9 cellular contexts compared by ENCODE assay signal in the genomic region with DNA sequence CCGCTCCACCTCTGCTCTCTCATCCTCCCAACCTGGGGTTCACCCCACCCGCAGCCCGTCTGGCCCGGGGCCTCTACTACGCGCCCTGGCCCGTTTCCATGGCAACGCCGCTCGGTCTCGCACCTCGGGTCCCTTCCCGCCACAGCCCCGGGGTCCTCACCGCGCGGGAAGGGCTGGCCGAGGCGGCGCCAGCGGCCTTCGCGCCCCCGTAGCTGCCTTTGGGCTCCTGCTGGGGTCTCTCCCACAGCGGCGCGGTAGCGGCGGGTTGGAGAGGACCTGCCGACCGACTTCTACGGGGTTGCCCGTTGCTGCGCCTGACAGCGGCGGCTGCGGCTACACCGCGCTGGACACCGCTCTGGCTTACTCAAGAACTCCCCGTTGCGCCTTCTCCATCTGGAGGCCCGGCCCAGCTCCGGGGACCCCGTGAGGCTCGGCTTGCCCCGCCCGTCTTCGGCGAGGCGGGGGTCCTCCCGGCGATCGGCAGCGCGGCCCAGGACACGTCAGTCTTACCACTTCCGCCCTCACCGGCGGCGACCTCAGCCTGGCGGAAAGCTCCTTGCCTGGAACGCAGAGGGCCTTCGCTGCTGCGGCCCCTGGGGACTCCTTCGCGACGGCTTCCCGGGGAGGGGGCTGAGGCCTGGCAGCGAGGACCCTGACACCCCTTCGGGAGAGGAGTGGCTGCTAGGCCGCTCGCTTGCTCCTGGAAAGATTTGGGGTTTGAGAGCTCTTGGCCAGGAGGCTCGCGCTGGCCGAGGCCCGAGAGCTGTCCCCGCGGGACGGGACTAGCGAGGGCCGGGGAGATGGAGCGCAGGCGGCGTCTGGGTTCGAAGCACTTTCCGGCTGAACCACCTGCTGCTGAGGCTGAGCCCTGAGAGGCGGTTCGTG. TPM values are rescaled to one million over a fixed set of nuclear protein-coding genes. Genes with fewer than 3 reads are reported as not detected.
DNase-seq lines count a peak whose midpoint lies in the region; ATAC-seq, FAIRE-seq and TF ChIP-seq lines count a peak whose summit lies in the region.
"Had no signal": no experiment of that assay in that cellular context is flagged by ENCODE, and none has a peak within 500 bp of the region (broad histone marks: within the 10 kb centered on the region; RNA-seq: fewer than 3 reads in every experiment).

TM9SF1 (minus strand) TSS at position 256 of the 885 bp plus-strand sequence. CDS start 422 bp downstream, outside the sequence.

- no peaks in the 10 kb centered on the region for H3K9me3 ChIP-seq in HepG2 (ENCODE audit: low read length)

- no peaks in the 10 kb centered on the region for H3K9me3 Mint-ChIP-seq in activated CD4-positive, alpha-beta T cell treated with anti-CD3 and anti-CD28 coated beads, Interleukin-2, amount 10 ng/mL, durations not matched to agents 7 days and 5 days

- peak within 1 kb of the TSS; percentile 87 for H3K4me3 ChIP-seq in BJ (ENCODE audit: low read depth, low read length)
- peak within 1 kb of the TSS; percentile 79 to 91 (median 85) for H3K4me3 ChIP-seq in HepG2 (replicated peaks in 1 of 3; ENCODE audit: insufficient read depth in 1 of 3, low read depth in 2 of 3, low read length in 3 of 3)

- DNase-seq in BJ (ENCODE audit: low read depth) (no peak), GM19238 (ENCODE audit: insufficient read length, low spot score) (peak; percentile 93), NCI-H526 (lab: John Stamatoyannopoulos, UW) (peak; percentile 73 to 88), dedifferentiated amniotic fluid mesenchymal stem cell (ENCODE audit: extremely low spot score) (peak; percentile 62), HepG2 (ENCODE audit: low spot score) (peak; percentile 93)
- DNase-seq in activated CD4-positive, alpha-beta T cell treated with anti-CD3 and anti-CD28 coated beads, Interleukin-2, amount 10 ng/mL, durations not matched to agents 7 days and 5 days: peak; percentile 91
- DNase-seq in stimulated activated CD4-positive, alpha-beta T cell treated with anti-CD3 and anti-CD28 coated beads, Interleukin-2, amount 100 ng/mL, for 48 hours: peak; percentile 76 to 79

- H3K36me3 Mint-ChIP-seq in activated CD4-positive, alpha-beta T cell treated with anti-CD3 and anti-CD28 coated beads, Interleukin-2, amount 10 ng/mL, durations not matched to agents 7 days and 5 days (ENCODE audit: low read depth): peaks cover 52% of the 10 kb centered on the region

- no peaks in the 10 kb centered on the region for H4K20me1 ChIP-seq in HepG2 (ENCODE audit: insufficient read depth, low read length)

- peak within 1 kb of the TSS; percentile 99 for H3K27ac Mint-ChIP-seq in activated CD4-positive, alpha-beta T cell treated with anti-CD3 and anti-CD28 coated beads, Interleukin-2, amount 10 ng/mL, durations not matched to agents 7 days and 5 days

- H2AFZ ChIP-seq in HepG2 (ENCODE audit: low read length): no peak within 1 kb of the TSS

- 2% methylated on average over 74 of the region's 89 CpGs for WGBS in HepG2 (ENCODE audit: low lambda C conversion rate)

- peak; percentile 52 for TF ChIP-seq RAD21 in HepG2 (CRISPR knock-in tag; IDR thresholded peaks at IDR 0.05)

- peak within 1 kb of the TSS; percentile 98 for H3K4me3 Mint-ChIP-seq in activated CD4-positive, alpha-beta T cell treated with anti-CD3 and anti-CD28 coated beads, Interleukin-2, amount 10 ng/mL, durations not matched to agents 7 days and 5 days

- ATAC-seq in HG03439 (IDR thresholded peaks at IDR 0.05; ENCODE audit: unreplicated experiment): peak; percentile 82
- peak; percentile 94 for ATAC-seq in HepG2

- intact Hi-C loops in HepG2 (cut with micrococcal nuclease; ENCODE audit: unreplicated experiment): loop anchor here (1.0 kb wide), 2 partner anchors 18 to 102 kb away; partner anchors contain the start of gene CHMP4A

- H3K27me3 Mint-ChIP-seq in activated CD4-positive, alpha-beta T cell treated with anti-CD3 and anti-CD28 coated beads, Interleukin-2, amount 10 ng/mL, durations not matched to agents 7 days and 5 days: no peaks in the 10 kb centered on the region

- no peaks in the 10 kb centered on the region for H3K27me3 ChIP-seq in BJ (ENCODE audit: control insufficient read depth, insufficient read depth, low read length)
- no peaks in the 10 kb centered on the region; a peak in 1 of 5 replicates for H3K27me3 ChIP-seq in HepG2 (ENCODE audit: control insufficient read depth in 1 of 2, insufficient read depth in 2 of 2, low read length in 2 of 2)

- peak within 1 kb of the TSS; percentile 99 for H3K4me2 ChIP-seq in HepG2 (ENCODE audit: low read depth, low read length)

- POLR2A ChIA-PET in BJ (lab: Charles Lee): interaction anchor here (0.6 to 0.9 kb wide), 2 partner anchors 104 to 114 kb away, joined by 3 read pairs; partner anchors contain the start of genes DHRS1 and NOP9
- POLR2A ChIA-PET in activated CD4-positive, alpha-beta T cell treated with anti-CD3 and anti-CD28 coated beads, Interleukin-2, amount 10 ng/mL, durations not matched to agents 7 days and 5 days (lab: Charles Lee): interaction anchor here (0.6 to 1.2 kb wide), 4 partner anchors 9 to 112 kb away, joined by 3 to 4 read pairs (median 3); partner anchors contain the start of genes CIDEB and IRF9
- POLR2A ChIA-PET in HepG2 (lab: Yijun Ruan, JAX): interaction anchor here (0.7 to 4.3 kb wide), 45 partner anchors 8 to 1218 kb away, joined by 3 to 230 read pairs (median 6); partner anchors contain the start of genes CARMIL3, CHMP4A, CIDEB and DCAF11

- peaks cover 56% of the 10 kb centered on the region for H3K4me1 Mint-ChIP-seq in activated CD4-positive, alpha-beta T cell treated with anti-CD3 and anti-CD28 coated beads, Interleukin-2, amount 10 ng/mL, durations not matched to agents 7 days and 5 days

- no peak for FAIRE-seq in HepG2 (lab: Jason Lieb, UNC)
- FAIRE-seq: islet of Langerhans had no signal

- peaks cover 43% of the 10 kb centered on the region for H3K79me2 ChIP-seq in HepG2 (ENCODE audit: insufficient read depth, low read length)

- peak in 1 of 2 experiments; percentile 81; a peak in 2 of 4 replicates for TF ChIP-seq POLR2A in HepG2 (IDR thresholded peaks at IDR 0.05; ENCODE audit: insufficient read depth in 1 of 2, low read depth in 2 of 2, low read length in 2 of 2)

- peaks cover 65% of the 10 kb centered on the region for H3K4me1 ChIP-seq in HepG2 (ENCODE audit: insufficient read depth, low read length)

- H3K36me3 ChIP-seq in BJ (ENCODE audit: control insufficient read depth, insufficient read depth, low read length): peaks cover 6% of the 10 kb centered on the region
- H3K36me3 ChIP-seq in HepG2 (replicated peaks in 1 of 2; ENCODE audit: control insufficient read depth in 1 of 2, insufficient read depth in 2 of 2, low read length in 2 of 2): peaks cover 15 to 24% of the 10 kb centered on the region in 2 experiments; a peak in 4 of 5 replicates

- H3K9ac ChIP-seq in HepG2 (ENCODE audit: insufficient read depth, low read depth, low read length): peak within 1 kb of the TSS; percentile 97

- peak within 1 kb of the TSS; percentile 84 for H3K27ac ChIP-seq in HepG2 (ENCODE audit: extremely low read length, insufficient read depth, low read length)

- TF ChIP-seq EP300 in HepG2 (IDR thresholded peaks at IDR 0.05; ENCODE audit: low read depth in 2 of 2, low read length in 2 of 2) (peak; percentile 7 to 39; a peak in 1 of 4 replicates), HepG2 (CRISPR knock-in tag; IDR thresholded peaks at IDR 0.05; ENCODE audit: borderline replicate concordance) (peak; percentile 59; the same call in 1 of the 2 replicates)

- BruUV-seq in HepG2 (replicated peaks; lab: Mats Ljungman, UMichigan): no TSS peak

- in situ Hi-C loops in HepG2 (cut with HindIII; ENCODE audit: extremely low pct_ligation_motif_present, low pct_unique_long_range_greater_than_20kb): no loop called here

- no peak for TF ChIP-seq CTCF in BJ (IDR thresholded peaks at IDR 0.05; ENCODE audit: insufficient read depth, low read depth, low read length)
- peak; percentile 54 for TF ChIP-seq CTCF in HepG2 (CRISPR knock-in tag; IDR thresholded peaks at IDR 0.05)

- CTCF ChIA-PET in BJ (lab: Yijun Ruan, JAX) (interaction anchor here (0.8 to 1.1 kb wide), 2 partner anchors 12 to 110 kb away, joined by 3 to 5 read pairs; no protein-coding TSS in a partner anchor), HepG2 (lab: Yijun Ruan, JAX; ENCODE audit: low intra/inter-chr PET ratio, low total read pairs) (interaction anchor here (0.8 to 0.9 kb wide), 2 partner anchors 47 to 76 kb away, joined by 3 to 4 read pairs; partner anchors contain the start of genes RABGGTA and TINF2)
- CTCF ChIA-PET in activated CD4-positive, alpha-beta T cell treated with anti-CD3 and anti-CD28 coated beads, Interleukin-2, amount 10 ng/mL, durations not matched to agents 7 days and 5 days (lab: Charles Lee): interaction anchor here (0.5 to 2.3 kb wide), 14 partner anchors 11 to 236 kb away, joined by 3 to 12 read pairs (median 5); partner anchors contain the start of genes CHMP4A, CIDEB, IRF9 and LTB4R2

RNA-seq across cellular contexts. Expression of gene TM9SF1, which starts in this region (rescaled TPM):
- polyA plus RNA-seq in BJ (2011; rRNA removed) (50.5 and 59.2 TPM in 2 replicates), HepG2 (2011; rRNA removed) (83.2 and 85.1 TPM in 2 replicates)
- polyA minus RNA-seq in BJ (2011; rRNA and poly(A)+ RNA removed): 31.5 and 51.2 TPM in 2 replicates
- 10 to 100 TPM; 28.6 to 33.2 TPM for total RNA-seq in activated CD4-positive, alpha-beta T cell treated with anti-CD3 and anti-CD28 coated beads, Interleukin-2, amount 10 ng/mL, durations not matched to agents 7 days and 5 days
- 56.4 and 110 TPM in 2 replicates for total RNA-seq in HepG2 (2016; rRNA removed; fragmentation: Illumina TruSeq; extraction: Trizol)
- 19.9 and 23.1 TPM in 2 replicates for total RNA-seq in HepG2 (2016; cell fraction: cytosol; rRNA removed; fragmentation: Illumina TruSeq; extraction: Trizol; ENCODE audit: low read depth)
- total RNA-seq in HepG2 (2016; cell fraction: insoluble cytoplasmic fraction; rRNA removed; fragmentation: Illumina TruSeq; extraction: Trizol): 52.8 and 116 TPM in 2 replicates
- total RNA-seq in HepG2 (2016; cell fraction: membrane; rRNA removed; fragmentation: Illumina TruSeq; extraction: Trizol): 50.6 and 55.0 TPM in 2 replicates
- 105 and 124 TPM in 2 replicates for total RNA-seq in HepG2 (2016; cell fraction: nucleus; rRNA removed; fragmentation: Illumina TruSeq; extraction: Trizol)
- polyA plus RNA-seq in HepG2 (2011; cell fraction: cytosol; rRNA removed): 99.8 and 110 TPM in 2 replicates
- polyA plus RNA-seq in HepG2 (2011; cell fraction: nucleus; rRNA removed): 60.5 and 61.2 TPM in 2 replicates
- 37.9 and 82.6 TPM in 2 replicates for polyA plus RNA-seq in HepG2 (2012)
- polyA plus RNA-seq in HepG2 (2016; cell fraction: cytosol; fragmentation: Illumina TruSeq; extraction: Trizol; ENCODE audit: low read depth): 25.1 and 31.5 TPM in 2 replicates
- polyA plus RNA-seq in HepG2 (2016; cell fraction: insoluble cytoplasmic fraction; fragmentation: Illumina TruSeq; extraction: Trizol; ENCODE audit: low read depth): 44.2 and 50.2 TPM in 2 replicates
- 32.9 and 38.1 TPM in 2 replicates for polyA plus RNA-seq in HepG2 (2016; cell fraction: membrane; fragmentation: Illumina TruSeq; extraction: Trizol; ENCODE audit: low read depth)
- polyA plus RNA-seq in HepG2 (2016; cell fraction: nucleus; fragmentation: Illumina TruSeq; extraction: Trizol; ENCODE audit: insufficient read depth, low read depth): 112 and 131 TPM in 2 replicates
- 117 and 251 TPM in 2 replicates for polyA minus RNA-seq in HepG2 (2011; rRNA and poly(A)+ RNA removed; ENCODE audit: low replicate concordance)
- 36.8 and 39.3 TPM in 2 replicates for polyA minus RNA-seq in HepG2 (2011; cell fraction: cytosol; rRNA and poly(A)+ RNA removed)
- 51.2 and 53.7 TPM in 2 replicates for polyA minus RNA-seq in HepG2 (2011; cell fraction: nucleus; rRNA and poly(A)+ RNA removed)
